In genomic region chr7:42549866-42550485, GRCh38 we compare ENCODE assay signal across 23 cellular contexts.
"Had no signal": no experiment of that assay in that cellular context is flagged by ENCODE, and none has a peak within 500 bp of the region (broad histone marks: within the 10 kb centered on the region; RNA-seq: fewer than 3 reads in every experiment).

No MANE protein-coding gene starts in this region.

- H3K27ac ChIP-seq: brain microvascular endothelial cell, esophagus muscularis mucosa, hepatocyte, lower lobe of right lung, neutrophil, parathyroid adenoma, right lobe of liver, testis, upper lobe of right lung had no signal

- H3K27me3 Mint-ChIP-seq: activated CD4-positive, alpha-beta T cell treated with anti-CD3 and anti-CD28 coated beads, Interleukin-2, amount 10 ng/mL, durations not matched to agents 7 days and 5 days; activated T-cell treated with anti-CD3 and anti-CD28 coated beads, Interleukin-2, amount 50 U/mL, for 24 hours had no signal

- H3K4me1 ChIP-seq: esophagus muscularis mucosa, lower lobe of right lung, parathyroid adenoma, right lobe of liver, testis, upper lobe of right lung had no signal

- H3K4me1 Mint-ChIP-seq: activated CD4-positive, alpha-beta T cell treated with anti-CD3 and anti-CD28 coated beads, Interleukin-2, amount 10 ng/mL, durations not matched to agents 7 days and 5 days; natural killer cell; stimulated activated effector memory CD8-positive, alpha-beta T cell treated with anti-CD3 and anti-CD28 coated beads, Interleukin-12 subunit alpha, Interleukin-12 subunit beta, amount 100 ng/mL, for 72 hours had no signal

- H3K4me3 ChIP-seq: esophagus muscularis mucosa, hepatocyte, lower lobe of right lung, right lobe of liver, testis, upper lobe of right lung had no signal

- H3K27ac Mint-ChIP-seq: activated CD4-positive, alpha-beta T cell treated with anti-CD3 and anti-CD28 coated beads, Interleukin-2, amount 10 ng/mL, durations not matched to agents 7 days and 5 days; activated CD8-positive, alpha-beta T cell treated with anti-CD3 and anti-CD28 coated beads, Interleukin-2, amount 10 ng/mL, durations not matched to agents 7 days and 5 days; activated naive CD4-positive, alpha-beta T cell treated with anti-CD3 and anti-CD28 coated beads for 36 hours; activated T-cell treated with anti-CD3 and anti-CD28 coated beads, Interleukin-2, amount 50 U/mL, for 24 hours; natural killer cell; stimulated activated effector memory CD8-positive, alpha-beta T cell treated with anti-CD3 and anti-CD28 coated beads, Interleukin-12 subunit alpha, Interleukin-12 subunit beta, amount 100 ng/mL, for 72 hours; T-helper 1 cell treated with Interleukin-12 subunit alpha and Interleukin-12 subunit beta and Interleukin-4 antibody, amounts not matched to agents 30 μg/mL and 1 μg/mL, for 36 hours had no signal

- H3K79me2 ChIP-seq: hepatocyte, parathyroid adenoma had no signal

- H2AFZ ChIP-seq: hepatocyte, parathyroid adenoma had no signal

- H3K4me2 ChIP-seq: hepatocyte had no signal

- FAIRE-seq: islet of Langerhans, small intestine had no signal

- H3K4me3 Mint-ChIP-seq: activated CD4-positive, alpha-beta T cell treated with anti-CD3 and anti-CD28 coated beads, Interleukin-2, amount 10 ng/mL, durations not matched to agents 7 days and 5 days; activated CD8-positive, alpha-beta T cell treated with anti-CD3 and anti-CD28 coated beads, Interleukin-2, amount 10 ng/mL, durations not matched to agents 7 days and 5 days; activated naive CD4-positive, alpha-beta T cell treated with anti-CD3 and anti-CD28 coated beads for 36 hours; activated T-cell treated with anti-CD3 and anti-CD28 coated beads, Interleukin-2, amount 50 U/mL, for 24 hours; natural killer cell; stimulated activated effector memory CD8-positive, alpha-beta T cell treated with anti-CD3 and anti-CD28 coated beads, Interleukin-12 subunit alpha, Interleukin-12 subunit beta, amount 100 ng/mL, for 72 hours; T-helper 1 cell treated with Interleukin-12 subunit alpha and Interleukin-12 subunit beta and Interleukin-4 antibody, amounts not matched to agents 30 μg/mL and 1 μg/mL, for 36 hours had no signal

- ATAC-seq: activated CD4-positive, CD25-positive, alpha-beta regulatory T cell treated with anti-CD3 and anti-CD28 coated beads, Interleukin-2, amount 50 U/mL, for 24 hours; activated CD8-positive, alpha-beta T cell treated with anti-CD3 and anti-CD28 coated beads, Interleukin-2, amount 10 ng/mL, durations not matched to agents 7 days and 5 days; lower lobe of right lung; natural killer cell; right lobe of liver; stimulated activated effector memory CD8-positive, alpha-beta T cell treated with anti-CD3 and anti-CD28 coated beads, Interleukin-12 subunit alpha, Interleukin-12 subunit beta, amount 100 ng/mL, for 72 hours; upper lobe of right lung had no signal

- H3K27me3 ChIP-seq: brain microvascular endothelial cell, esophagus muscularis mucosa, hepatocyte, neutrophil, right lobe of liver, testis, upper lobe of right lung had no signal

- DNase-seq: activated CD4-positive, alpha-beta T cell treated with anti-CD3 and anti-CD28 coated beads, Interleukin-2, amount 10 ng/mL, durations not matched to agents 7 days and 5 days; activated CD8-positive, alpha-beta T cell treated with anti-CD3 and anti-CD28 coated beads, Interleukin-2, amount 10 ng/mL, durations not matched to agents 7 days and 5 days; activated naive CD4-positive, alpha-beta T cell treated with anti-CD3 and anti-CD28 coated beads for 36 hours; activated T-cell treated with anti-CD3 and anti-CD28 coated beads, Interleukin-2, amount 50 U/mL, for 24 hours; aorta; brain microvascular endothelial cell; cortex of kidney; effector CD4-positive, alpha-beta T cell; lower lobe of right lung; natural killer cell; right lobe of liver; small intestine; stimulated activated CD4-positive, alpha-beta T cell treated with anti-CD3 and anti-CD28 coated beads, Interleukin-4, amount 100 ng/mL, for 1 hour; testis; upper lobe of right lung had no signal

- H3K36me3 ChIP-seq: brain microvascular endothelial cell, esophagus muscularis mucosa, lower lobe of right lung, neutrophil, right lobe of liver, upper lobe of right lung had no signal

- H3K9ac ChIP-seq: parathyroid adenoma had no signal

- H3K9me3 ChIP-seq: neutrophil, right lobe of liver, testis, upper lobe of right lung had no signal
